9 cellular contexts compared by ENCODE assay signal in genomic region chr3:182258538-182259177, GRCh38.
DNase-seq lines count a peak whose midpoint lies in the region; ATAC-seq, FAIRE-seq and TF ChIP-seq lines count a peak whose summit lies in the region.
"Had no signal": no experiment of that assay in that cellular context is flagged by ENCODE, and none has a peak within 500 bp of the region (broad histone marks: within the 10 kb centered on the region; RNA-seq: fewer than 3 reads in every experiment).

No MANE protein-coding gene starts in this region.

- BruUV-seq in HCT116 (replicated peaks; lab: Mats Ljungman, UMichigan) (no TSS peak), endothelial cell of umbilical vein (replicated peaks; lab: Mats Ljungman, UMichigan) (no TSS peak)

- no peak overlapping the region for H3K4me2 ChIP-seq in HCT116 (ENCODE audit: low read length)
- no peak overlapping the region for H3K4me2 ChIP-seq in endothelial cell of umbilical vein (ENCODE audit: insufficient read depth, low read length)

- H3K36me3 ChIP-seq in HCT116 (ENCODE audit: control insufficient read depth in 1 of 2, insufficient read depth in 2 of 2, low read length in 2 of 2) = no peaks in the 10 kb centered on the region
- no peaks in the 10 kb centered on the region for H3K36me3 ChIP-seq in endothelial cell of umbilical vein (ENCODE audit: control insufficient read depth in 2 of 2, extremely low read depth in 1 of 2, insufficient read depth in 2 of 2, low read length in 2 of 2)
- no peaks in the 10 kb centered on the region for H3K36me3 ChIP-seq in naive thymus-derived CD4-positive, alpha-beta T cell (ENCODE audit: control insufficient read depth in 2 of 3, insufficient read depth in 3 of 3, low read length in 3 of 3)

- H3K9me1 ChIP-seq in endothelial cell of umbilical vein (replicated peaks; ENCODE audit: control insufficient read depth, extremely low read depth, insufficient read depth, low read length) = no peaks in the 10 kb centered on the region

- DNase-seq in AG04449 (ENCODE audit: low read depth, low spot score) (no peak), HCT116 (ENCODE audit: low read depth, low spot score) (peak; percentile 31), NCI-H748 (lab: John Stamatoyannopoulos, UW; ENCODE audit: unreplicated experiment) (peak; percentile 53), endothelial cell of umbilical vein (ENCODE audit: low read depth, low spot score) (peak; percentile 40), progenitor cell of endocrine pancreas (ENCODE audit: low spot score, unreplicated experiment) (no peak), posterior cingulate gyrus (no peak)
- no peak for DNase-seq in activated CD4-positive, alpha-beta T cell treated with anti-CD3 and anti-CD28 coated beads, Interleukin-2, amount 10 ng/mL, durations not matched to agents 7 days and 5 days
- DNase-seq in naive thymus-derived CD4-positive, alpha-beta T cell = no peak

- RAD21 ChIA-PET in HCT116 (lab: Charles Lee; ENCODE audit: low non-redundant PET in 1 of 2, low total read pairs in 2 of 2, uncharacterized antibody in 2 of 2, unreplicated experiment in 2 of 2) = no interaction called here

- peak; percentile 73 for ATAC-seq in HCT116
- no peak for ATAC-seq in naive thymus-derived CD4-positive, alpha-beta T cell

- no peak overlapping the region for H3K4me3 Mint-ChIP-seq in progenitor cell of endocrine pancreas (ENCODE audit: low read depth)
- no peak overlapping the region for H3K4me3 Mint-ChIP-seq in activated CD4-positive, alpha-beta T cell treated with anti-CD3 and anti-CD28 coated beads, Interleukin-2, amount 10 ng/mL, durations not matched to agents 7 days and 5 days
- H3K4me3 Mint-ChIP-seq in naive thymus-derived CD4-positive, alpha-beta T cell = no peak overlapping the region
- H3K4me3 Mint-ChIP-seq: activated naive CD4-positive, alpha-beta T cell treated with anti-CD3 and anti-CD28 coated beads, Interleukin-2, amount 50 U/mL, for 24 hours had no signal

- POLR2A ChIA-PET in AG04449 (lab: Yijun Ruan, JAX) = no interaction called here
- POLR2A ChIA-PET in HCT116 (lab: Charles Lee) = no interaction called here
- POLR2A ChIA-PET in endothelial cell of umbilical vein (lab: Charles Lee) = no interaction called here
- POLR2A ChIA-PET in activated CD4-positive, alpha-beta T cell treated with anti-CD3 and anti-CD28 coated beads, Interleukin-2, amount 10 ng/mL, durations not matched to agents 7 days and 5 days (lab: Charles Lee) = no interaction called here
- POLR2A ChIA-PET in naive thymus-derived CD4-positive, alpha-beta T cell (lab: Charles Lee) = no interaction called here

- H2AFZ ChIP-seq in HCT116 (ENCODE audit: low read depth, low read length, poor library complexity, severe bottlenecking) = no peak overlapping the region
- H2AFZ ChIP-seq in endothelial cell of umbilical vein (ENCODE audit: low read depth, low read length) = no peak overlapping the region

- CTCF ChIA-PET in AG04449 (lab: Yijun Ruan, JAX) = interaction anchor here (1.9 kb wide), 1 partner anchor 550 kb away, joined by 6 read pairs; no protein-coding TSS in a partner anchor
- CTCF ChIA-PET in HCT116 (lab: Charles Lee) = no interaction called here
- CTCF ChIA-PET in endothelial cell of umbilical vein (lab: Charles Lee) = interaction anchor here (1.5 to 2.2 kb wide), 2 partner anchors 425 to 550 kb away, joined by 5 to 6 read pairs; no protein-coding TSS in a partner anchor
- CTCF ChIA-PET in activated CD4-positive, alpha-beta T cell treated with anti-CD3 and anti-CD28 coated beads, Interleukin-2, amount 10 ng/mL, durations not matched to agents 7 days and 5 days (lab: Charles Lee) = no interaction called here
- CTCF ChIA-PET in naive thymus-derived CD4-positive, alpha-beta T cell (lab: Charles Lee) = no interaction called here

- peak; percentile 93 for TF ChIP-seq RAD21 in HCT116 (IDR thresholded peaks at IDR 0.05; ENCODE audit: low read depth)

- H4K20me1 ChIP-seq in HCT116 (ENCODE audit: insufficient read depth) (no peaks in the 10 kb centered on the region), endothelial cell of umbilical vein (replicated peaks; ENCODE audit: control insufficient read depth, extremely low read depth, insufficient read depth, low read length) (no peaks in the 10 kb centered on the region)

- peak; percentile 59 for FAIRE-seq in endothelial cell of umbilical vein (lab: Jason Lieb, UNC)

- no peaks in the 10 kb centered on the region for H3K9me3 ChIP-seq in HCT116 (ENCODE audit: control insufficient read depth in 1 of 2, insufficient read depth in 1 of 2, low read depth in 1 of 2, low read length in 2 of 2)
- H3K9me3 ChIP-seq in endothelial cell of umbilical vein (replicated peaks; ENCODE audit: control insufficient read depth, insufficient read depth, low read length) = no peaks in the 10 kb centered on the region
- H3K9me3 ChIP-seq in naive thymus-derived CD4-positive, alpha-beta T cell (ENCODE audit: control insufficient read depth in 2 of 3, low read length in 3 of 3) = no peaks in the 10 kb centered on the region

- TF ChIP-seq POLR2A in HCT116 (IDR thresholded peaks at IDR 0.05; ENCODE audit: borderline replicate concordance, extremely low read depth, insufficient read depth, insufficient read length) (no peak), endothelial cell of umbilical vein (IDR thresholded peaks at IDR 0.05; ENCODE audit: low read depth, low read length) (no peak)

- peaks cover 8% of the 10 kb centered on the region for H3K4me1 Mint-ChIP-seq in progenitor cell of endocrine pancreas (ENCODE audit: low read depth)
- no peaks in the 10 kb centered on the region for H3K4me1 Mint-ChIP-seq in activated CD4-positive, alpha-beta T cell treated with anti-CD3 and anti-CD28 coated beads, Interleukin-2, amount 10 ng/mL, durations not matched to agents 7 days and 5 days
- H3K4me1 Mint-ChIP-seq in naive thymus-derived CD4-positive, alpha-beta T cell = peaks cover 0 to 1% (median 0%) of the 10 kb centered on the region in 7 donors
- H3K4me1 Mint-ChIP-seq: activated naive CD4-positive, alpha-beta T cell treated with anti-CD3 and anti-CD28 coated beads, Interleukin-2, amount 50 U/mL, for 24 hours had no signal

- H3K36me3 Mint-ChIP-seq in progenitor cell of endocrine pancreas (ENCODE audit: insufficient read depth) = no peaks in the 10 kb centered on the region
- no peaks in the 10 kb centered on the region for H3K36me3 Mint-ChIP-seq in activated CD4-positive, alpha-beta T cell treated with anti-CD3 and anti-CD28 coated beads, Interleukin-2, amount 10 ng/mL, durations not matched to agents 7 days and 5 days (ENCODE audit: low read depth)
- H3K36me3 Mint-ChIP-seq in naive thymus-derived CD4-positive, alpha-beta T cell = no peaks in the 10 kb centered on the region
- H3K36me3 Mint-ChIP-seq: activated naive CD4-positive, alpha-beta T cell treated with anti-CD3 and anti-CD28 coated beads, Interleukin-2, amount 50 U/mL, for 24 hours had no signal

- H3K9me2 ChIP-seq in HCT116 (ENCODE audit: insufficient read depth) = no peaks in the 10 kb centered on the region

- H3K27me3 ChIP-seq in HCT116 (ENCODE audit: insufficient read depth, low read length) (no peaks in the 10 kb centered on the region), endothelial cell of umbilical vein (ENCODE audit: control insufficient read depth in 2 of 2, insufficient read depth in 2 of 2, low read length in 2 of 2) (no peaks in the 10 kb centered on the region)
- H3K27me3 ChIP-seq in naive thymus-derived CD4-positive, alpha-beta T cell (ENCODE audit: control insufficient read depth in 2 of 2, insufficient read depth in 2 of 2, low read length in 2 of 2) = no peaks in the 10 kb centered on the region

- H3K27ac Mint-ChIP-seq in progenitor cell of endocrine pancreas = no peak overlapping the region
- no peak overlapping the region for H3K27ac Mint-ChIP-seq in activated CD4-positive, alpha-beta T cell treated with anti-CD3 and anti-CD28 coated beads, Interleukin-2, amount 10 ng/mL, durations not matched to agents 7 days and 5 days
- H3K27ac Mint-ChIP-seq in naive thymus-derived CD4-positive, alpha-beta T cell = no peak overlapping the region
- H3K27ac Mint-ChIP-seq: activated naive CD4-positive, alpha-beta T cell treated with anti-CD3 and anti-CD28 coated beads, Interleukin-2, amount 50 U/mL, for 24 hours had no signal

- intact Hi-C loops in HCT116 (cut with micrococcal nuclease) = loop anchor here (1.0 to 10.0 kb wide), 7 partner anchors 310 to 1044 kb away; no protein-coding TSS in a partner anchor
- intact Hi-C loops in endothelial cell of umbilical vein (cut with micrococcal nuclease) = loop anchor here (1.0 to 5.0 kb wide), 4 partner anchors 424 to 1051 kb away; no protein-coding TSS in a partner anchor
- intact Hi-C loops in posterior cingulate gyrus (cut with DNase I) = loop anchor here (2.0 kb wide), 1 partner anchor 548 kb away; the partner anchor contains the start of gene SOX2
- intact Hi-C loops in naive thymus-derived CD4-positive, alpha-beta T cell (cut with micrococcal nuclease) = loop anchor here in 1 of 2 donors (2.0 kb wide), 1 partner anchor 550 kb away; no protein-coding TSS in a partner anchor

- H3K79me2 ChIP-seq in HCT116 (ENCODE audit: insufficient read depth, low read length) = no peaks in the 10 kb centered on the region
- no peaks in the 10 kb centered on the region for H3K79me2 ChIP-seq in endothelial cell of umbilical vein (ENCODE audit: control insufficient read depth, insufficient read depth, low read length)

- H3K4me1 ChIP-seq in HCT116 (ENCODE audit: control insufficient read depth in 1 of 2, insufficient read depth in 2 of 2, low read length in 2 of 2) (no peaks in the 10 kb centered on the region), endothelial cell of umbilical vein (ENCODE audit: control insufficient read depth, extremely low read depth, insufficient read depth, low read length) (no peaks in the 10 kb centered on the region)
- no peaks in the 10 kb centered on the region for H3K4me1 ChIP-seq in naive thymus-derived CD4-positive, alpha-beta T cell (ENCODE audit: control insufficient read depth in 2 of 2, insufficient read depth in 2 of 2, low read length in 2 of 2)

- peaks cover 11% of the 10 kb centered on the region for H3K27me3 Mint-ChIP-seq in progenitor cell of endocrine pancreas
- H3K27me3 Mint-ChIP-seq in activated CD4-positive, alpha-beta T cell treated with anti-CD3 and anti-CD28 coated beads, Interleukin-2, amount 10 ng/mL, durations not matched to agents 7 days and 5 days = peaks cover 6% of the 10 kb centered on the region
- peaks cover 5 to 24% (median 14%) of the 10 kb centered on the region in 5 donors for H3K27me3 Mint-ChIP-seq in naive thymus-derived CD4-positive, alpha-beta T cell

- dilution Hi-C loops in endothelial cell of umbilical vein (cut with MboI; ENCODE audit: extremely low pct_ligation_motif_present, low sequenced_read_pairs) = no loop called here

- TF ChIP-seq CTCF in AG04449 (IDR thresholded peaks at IDR 0.05; ENCODE audit: insufficient read depth, low read length, missing control alignments) (peak; percentile 37), HCT116 (IDR thresholded peaks at IDR 0.05 in 2 of 3, conservative IDR thresholded peaks at IDR 0.05 in 1 of 3; ENCODE audit: borderline replicate concordance in 1 of 3, insufficient read depth in 1 of 3, low read depth in 2 of 3, low read length in 2 of 3) (peak; percentile 60 to 72 (median 68); a peak in 5 of 6 replicates), endothelial cell of umbilical vein (IDR thresholded peaks at IDR 0.05; ENCODE audit: extremely low read depth in 1 of 2, insufficient read depth in 1 of 2, low read depth in 1 of 2, low read length in 2 of 2) (peak; percentile 22 to 37), progenitor cell of endocrine pancreas (IDR thresholded peaks at IDR 0.05; ENCODE audit: unreplicated experiment) (peak; percentile 82)

- no peak overlapping the region for H3K4me3 ChIP-seq in AG04449 (ENCODE audit: low read depth, low read length)
- H3K4me3 ChIP-seq in HCT116 (replicated peaks in 1 of 2; ENCODE audit: low read depth in 1 of 2, low read length in 2 of 2) = no peak overlapping the region
- H3K4me3 ChIP-seq in endothelial cell of umbilical vein (replicated peaks in 1 of 3; ENCODE audit: insufficient read depth in 1 of 3, low read depth in 1 of 3, low read length in 3 of 3) = no peak overlapping the region
- no peak overlapping the region for H3K4me3 ChIP-seq in naive thymus-derived CD4-positive, alpha-beta T cell (ENCODE audit: low read length)

- H3K27ac ChIP-seq in HCT116 (ENCODE audit: low read depth, low read length) (no peak overlapping the region), endothelial cell of umbilical vein (ENCODE audit: insufficient read depth, low read depth, low read length) (no peak overlapping the region)
- no peak overlapping the region for H3K27ac ChIP-seq in naive thymus-derived CD4-positive, alpha-beta T cell (ENCODE audit: low read depth, low read length)

- no peak overlapping the region for H3K9ac ChIP-seq in HCT116 (ENCODE audit: low read length)
- no peak overlapping the region for H3K9ac ChIP-seq in endothelial cell of umbilical vein (replicated peaks; ENCODE audit: extremely low read depth, insufficient read depth, low read length)

- H3K9me3 Mint-ChIP-seq in progenitor cell of endocrine pancreas (ENCODE audit: low read depth) = no peaks in the 10 kb centered on the region
- no peaks in the 10 kb centered on the region for H3K9me3 Mint-ChIP-seq in activated CD4-positive, alpha-beta T cell treated with anti-CD3 and anti-CD28 coated beads, Interleukin-2, amount 10 ng/mL, durations not matched to agents 7 days and 5 days
- H3K9me3 Mint-ChIP-seq in naive thymus-derived CD4-positive, alpha-beta T cell = peaks cover 0 to 5% (median 0%) of the 10 kb centered on the region in 11 donors

Comparison
In these comparisons a context has a peak if more than half of its experiments do, and no peak if none do; other contexts are left out.
1. DNase-seq: peak in HCT116 (single experiment), NCI-H748 (single experiment) and endothelial cell of umbilical vein (single experiment); none in AG04449 (single experiment), progenitor cell of endocrine pancreas (single experiment), activated CD4-positive, alpha-beta T cell treated with anti-CD3 and anti-CD28 coated beads, Interleukin-2, amount 10 ng/mL, durations not matched to agents 7 days and 5 days (single experiment), posterior cingulate gyrus (0 of 10) and naive thymus-derived CD4-positive, alpha-beta T cell (0 of 9).
2. CTCF ChIP-seq: peak in every context shown above with its lines; median percentile 82 in progenitor cell of endocrine pancreas; 68 in HCT116; 37 in AG04449; 30 in endothelial cell of umbilical vein.
3. CTCF ChIA-PET loops: an anchor here in AG04449 (1.9 kb wide) and endothelial cell of umbilical vein (1.5 to 2.2 kb wide); none called in HCT116, activated CD4-positive, alpha-beta T cell treated with anti-CD3 and anti-CD28 coated beads, Interleukin-2, amount 10 ng/mL, durations not matched to agents 7 days and 5 days and naive thymus-derived CD4-positive, alpha-beta T cell.